Comparison of ENCODE assay signal across 8 cellular contexts in the genomic region with DNA sequence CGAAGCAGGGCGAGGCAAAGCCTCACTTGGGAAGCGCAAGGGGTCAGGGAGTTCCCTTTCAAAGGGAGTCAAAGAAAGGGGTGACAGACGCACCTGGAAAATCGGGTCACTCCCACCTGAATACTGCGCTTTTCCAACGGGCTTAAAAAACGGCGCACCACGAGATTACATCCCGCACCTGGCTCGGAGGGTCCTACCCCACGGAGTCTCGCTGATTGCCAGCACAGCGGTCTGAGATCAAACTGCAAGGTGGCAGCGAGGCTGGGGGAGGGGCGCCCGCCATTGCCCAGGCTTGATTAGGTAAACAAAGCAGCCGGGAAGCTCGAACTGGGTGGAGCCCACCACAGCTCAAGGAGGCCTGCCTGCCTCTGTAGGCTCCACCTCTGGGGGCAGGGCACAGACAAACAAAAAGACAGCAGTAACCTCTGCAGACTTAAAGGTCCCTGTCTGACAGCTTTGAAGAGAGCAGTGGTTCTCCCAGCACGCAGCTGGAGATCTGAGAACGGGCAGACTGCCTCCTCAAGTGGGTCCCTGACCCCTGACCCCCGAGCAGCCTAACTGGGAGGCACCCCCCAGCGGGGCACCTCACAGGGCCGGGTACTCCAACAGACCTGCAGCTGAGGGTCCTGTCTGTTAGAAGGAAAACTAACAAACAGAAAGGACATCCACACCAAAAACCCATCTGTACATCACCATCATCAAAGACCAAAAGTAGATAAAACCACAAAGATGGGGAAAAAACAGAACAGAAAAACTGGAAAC.
A peak's percentile ranks its signal among the peaks of the same experiment; 100 is the strongest.
DNase-seq lines count a peak whose midpoint lies in the region; ATAC-seq and TF ChIP-seq lines count a peak whose summit lies in the region.
"Not testable (repeated sequence)": the region's sequence is repeated elsewhere in the genome, so short reads cannot be mapped to it uniquely, and the experiment has no call there.

No MANE protein-coding gene starts in this region.

- H3K4me3 Mint-ChIP-seq in IgD-negative memory B cell (peak overlapping the region; percentile 44 to 87 (median 72)), WTC11 (peak overlapping the region; percentile 84), naive B cell (peak overlapping the region in 6 of 8 donors; percentile 41 to 82 (median 58))

- ATAC-seq in WTC11 = peak; percentile 17; the same call in 1 of the 2 replicates
- ATAC-seq in naive B cell (ENCODE audit: low read depth in 2 of 2) = not testable (repeated sequence)

- peak overlapping the region in 1 of 3 donors; percentile 62 for H3K27ac Mint-ChIP-seq in IgD-negative memory B cell
- peak overlapping the region; percentile 96 for H3K27ac Mint-ChIP-seq in WTC11
- peak overlapping the region in 2 of 6 donors; percentile 52 to 83 for H3K27ac Mint-ChIP-seq in naive B cell

- peaks cover 10 to 51% (median 45%) of the 10 kb centered on the region in 10 experiments; a peak in 19 of 20 replicates for H3K4me1 ChIP-seq in BLaER1 treated with 17β-estradiol and CSF1 and Interleukin-3, amounts not matched to agents 10 nM and 100 nM
- H3K4me1 ChIP-seq in iPS-15b (ENCODE audit: control insufficient read depth, insufficient read depth, low read length) = not testable (repeated sequence)

- not testable (repeated sequence) for H3K4me1 Mint-ChIP-seq in IgD-negative memory B cell
- H3K4me1 Mint-ChIP-seq in WTC11 (peaks cover 21% of the 10 kb centered on the region), naive B cell (peaks cover 3 to 16% (median 10%) of the 10 kb centered on the region in 3 donors)

- not testable (repeated sequence) for H3K9me3 Mint-ChIP-seq in IgD-negative memory B cell, WTC11, naive B cell

- DNase-seq in WTC11 (ENCODE audit: low spot score); astrocyte of the cerebellum (ENCODE audit: low read depth); epithelial cell of esophagus (ENCODE audit: low read depth); naive B cell: not testable (repeated sequence)

- H3K27me3 ChIP-seq in BLaER1 treated with 17β-estradiol and CSF1 and Interleukin-3, amounts not matched to agents 10 nM and 100 nM; iPS-15b (ENCODE audit: control insufficient read depth, insufficient read depth, low read length): not testable (repeated sequence)

- H3K27ac ChIP-seq in BLaER1 treated with 17β-estradiol and CSF1 and Interleukin-3, amounts not matched to agents 10 nM and 100 nM = peak overlapping the region in 9 of 11 experiments; percentile 34 to 71 (median 63); a peak in 17 of 22 replicates
- peak overlapping the region in 13 of 21 experiments; percentile 0 to 75 (median 35) for H3K27ac ChIP-seq in skin epidermis

- H4K20me1 ChIP-seq in BLaER1 treated with 17β-estradiol and CSF1 and Interleukin-3, amounts not matched to agents 10 nM and 100 nM = not testable (repeated sequence)

- not testable (repeated sequence) for TF ChIP-seq CTCF in WTC11 (IDR thresholded peaks at IDR 0.05); astrocyte of the cerebellum (IDR thresholded peaks at IDR 0.05; ENCODE audit: low read depth, low read length, missing control alignments); epithelial cell of esophagus (IDR thresholded peaks at IDR 0.05; ENCODE audit: insufficient read depth, low read depth, low read length, missing control alignments)

- peak overlapping the region; percentile 37 to 92 (median 72) for H3K4me2 ChIP-seq in BLaER1 treated with 17β-estradiol and CSF1 and Interleukin-3, amounts not matched to agents 10 nM and 100 nM

- H3K9me3 ChIP-seq in BLaER1 treated with 17β-estradiol and CSF1 and Interleukin-3, amounts not matched to agents 10 nM and 100 nM (replicated peaks in 1 of 11) = peaks cover 0 to 10% (median 0%) of the 10 kb centered on the region in 11 experiments; a peak in 1 of 22 replicates
- not testable (repeated sequence) for H3K9me3 ChIP-seq in iPS-15b (ENCODE audit: control insufficient read depth, insufficient read depth, low read length)

- in situ Hi-C loops in astrocyte of the cerebellum (cut with HindIII; ENCODE audit: low sequenced_read_pairs) = not testable (repeated sequence)

- CTCF ChIA-PET in WTC11 (lab: Charles Lee) = interaction anchor here (1.4 to 2.3 kb wide), 2 partner anchors 19 to 400 kb away, joined by 6 to 9 read pairs; no protein-coding TSS in a partner anchor

- POLR2A ChIA-PET in WTC11 (lab: Charles Lee) = interaction anchor here (1.4 kb wide), 1 partner anchor 24 kb away, joined by 4 read pairs; no protein-coding TSS in a partner anchor

- H3K4me3 ChIP-seq in BLaER1 treated with 17β-estradiol and CSF1 and Interleukin-3, amounts not matched to agents 10 nM and 100 nM = peak overlapping the region in 5 of 10 experiments; percentile 16 to 53 (median 38); a peak in 5 of 20 replicates
- peak overlapping the region; percentile 11 for H3K4me3 ChIP-seq in astrocyte of the cerebellum (ENCODE audit: low read depth, low read length)
- H3K4me3 ChIP-seq in epithelial cell of esophagus (ENCODE audit: low read length) = peak overlapping the region; percentile 34
- H3K4me3 ChIP-seq in iPS-15b (ENCODE audit: low read depth, low read length) = peak overlapping the region; percentile 54
- peak overlapping the region in 5 of 7 experiments; percentile 12 to 28 (median 23) for H3K4me3 ChIP-seq in skin epidermis

- H3K36me3 ChIP-seq in BLaER1 treated with 17β-estradiol and CSF1 and Interleukin-3, amounts not matched to agents 10 nM and 100 nM; iPS-15b (ENCODE audit: control insufficient read depth, insufficient read depth, low read length): not testable (repeated sequence)

- peak overlapping the region in 7 of 11 experiments; percentile 41 to 53 (median 50); a peak in 8 of 22 replicates for H3K9ac ChIP-seq in BLaER1 treated with 17β-estradiol and CSF1 and Interleukin-3, amounts not matched to agents 10 nM and 100 nM
- peak overlapping the region; percentile 24 for H3K9ac ChIP-seq in iPS-15b (ENCODE audit: low read depth, low read length)

- not testable (repeated sequence) for H3K27me3 Mint-ChIP-seq in IgD-negative memory B cell; WTC11 (ENCODE audit: low read depth); naive B cell

- H3K36me3 Mint-ChIP-seq in IgD-negative memory B cell, WTC11, naive B cell: not testable (repeated sequence)
